In the genomic region with DNA sequence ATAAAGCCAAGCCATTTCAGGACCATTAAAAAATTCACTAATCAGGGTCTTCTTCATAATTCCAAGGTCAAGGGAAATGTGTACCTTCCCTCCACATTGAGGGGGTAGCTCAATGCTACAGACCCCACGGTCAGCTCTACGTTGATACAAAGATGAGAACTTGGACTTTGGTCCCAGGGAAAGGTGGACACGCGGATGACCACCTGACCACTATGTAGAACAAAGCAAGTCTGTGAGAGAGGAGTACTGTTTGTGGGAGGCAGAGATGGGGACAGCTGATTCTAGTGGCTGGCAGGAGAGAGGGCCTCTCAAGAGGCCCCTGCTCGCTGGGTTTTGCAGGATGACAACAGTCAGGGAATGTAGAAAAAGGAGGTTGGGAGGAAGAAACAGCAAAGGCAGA, we compare ENCODE assay signal across 25 cellular contexts. TPM values are rescaled to one million over a fixed set of nuclear protein-coding genes. Genes with fewer than 3 reads are reported as not detected.
"Had no signal": no experiment of that assay in that cellular context is flagged by ENCODE, and none has a peak within 500 bp of the region (broad histone marks: within the 10 kb centered on the region; RNA-seq: fewer than 3 reads in every experiment).

No MANE protein-coding gene starts in this region.

- H3K27me3 Mint-ChIP-seq: memory B cell; progenitor cell of endocrine pancreas; stimulated activated memory B cell treated with anti-CD40 and anti-IgM and Interleukin-4, amounts not matched to agents 10 μg/mL and 1 μg/mL and 100 μg/mL, for 72 hours had no signal

- H3K9me3 ChIP-seq: gastrocnemius medialis, lower lobe of right lung, testis, tibial artery had no signal

- H3K4me3 ChIP-seq: dorsolateral prefrontal cortex, gastrocnemius medialis, lower lobe of right lung, smooth muscle cell, testis, tibial artery had no signal

- H3K9ac ChIP-seq: parathyroid adenoma had no signal

- ATAC-seq: gastrocnemius medialis; left ventricle myocardium superior; lower lobe of right lung; natural killer cell; sciatic nerve; stimulated activated memory B cell treated with anti-CD40 and anti-IgM and Interleukin-4, amounts not matched to agents 10 μg/mL and 1 μg/mL and 100 μg/mL, for 72 hours; stimulated activated naive CD8-positive, alpha-beta T cell treated with anti-CD3 and anti-CD28 coated beads, Interleukin-15, Interleukin-2, amounts not matched to agents 100 U/mL and 50 U/mL, for 24 hours had no signal

- H3K36me3 ChIP-seq: gastrocnemius medialis, lower lobe of right lung, tibial artery had no signal

- H3K27me3 ChIP-seq: dorsolateral prefrontal cortex, gastrocnemius medialis, testis, tibial artery had no signal

- H3K4me1 ChIP-seq: gastrocnemius medialis, lower lobe of right lung, parathyroid adenoma, testis, tibial artery had no signal

- H2AFZ ChIP-seq: parathyroid adenoma had no signal

- H3K4me3 Mint-ChIP-seq: memory B cell; natural killer cell; stimulated activated memory B cell treated with anti-CD40 and anti-IgM and Interleukin-4, amounts not matched to agents 10 μg/mL and 1 μg/mL and 100 μg/mL, for 72 hours; type B pancreatic cell had no signal

- H3K4me2 ChIP-seq: smooth muscle cell had no signal

- H3K27ac Mint-ChIP-seq: memory B cell; natural killer cell; progenitor cell of endocrine pancreas; stimulated activated memory B cell treated with anti-CD40 and anti-IgM and Interleukin-4, amounts not matched to agents 10 μg/mL and 1 μg/mL and 100 μg/mL, for 72 hours; type B pancreatic cell had no signal

- H3K4me1 Mint-ChIP-seq: memory B cell; natural killer cell; stimulated activated memory B cell treated with anti-CD40 and anti-IgM and Interleukin-4, amounts not matched to agents 10 μg/mL and 1 μg/mL and 100 μg/mL, for 72 hours had no signal

- H3K27ac ChIP-seq: dorsolateral prefrontal cortex, gastrocnemius medialis, lower lobe of right lung, parathyroid adenoma, testis, tibial artery had no signal

- H3K79me2 ChIP-seq: parathyroid adenoma had no signal

- H3K36me3 Mint-ChIP-seq: natural killer cell, type B pancreatic cell had no signal

- DNase-seq: dorsolateral prefrontal cortex; effector CD4-positive, alpha-beta T cell; foreskin fibroblast; gastrocnemius medialis; left ventricle myocardium superior; lower lobe of right lung; natural killer cell; occipital lobe; stimulated activated CD4-positive, alpha-beta T cell treated with anti-CD3 and anti-CD28 coated beads, Interleukin-2, amount 100 ng/mL, for 24 hours; stimulated activated CD4-positive, alpha-beta T cell treated with anti-CD3 and anti-CD28 coated beads, Interleukin-4, amount 100 ng/mL, for 24 hours; stimulated activated naive CD8-positive, alpha-beta T cell treated with anti-CD3 and anti-CD28 coated beads, Interleukin-15, Interleukin-2, amounts not matched to agents 100 U/mL and 50 U/mL, for 24 hours; substantia nigra; testis; tibial artery had no signal

- FAIRE-seq: colon, keratinocyte, urothelium cell line had no signal

RNA-seq across cellular contexts. Expression of gene SLC2A9, which starts 58.0 kb away (rescaled TPM):
- polyA plus RNA-seq: neural cell had no signal
